ENCODE assay signal across 21 cellular contexts in genomic region chr12:118328486-118329340, GRCh38.
DNase-seq lines count a peak whose midpoint lies in the region; ATAC-seq, FAIRE-seq and TF ChIP-seq lines count a peak whose summit lies in the region.
"Had no signal": no experiment of that assay in that cellular context is flagged by ENCODE, and none has a peak within 500 bp of the region (broad histone marks: within the 10 kb centered on the region; RNA-seq: fewer than 3 reads in every experiment).

No MANE protein-coding gene starts in this region.

- H3K27me3 ChIP-seq in mucosa of stomach (ENCODE audit: control insufficient read depth, insufficient read depth, low read length), result no peaks in the 10 kb centered on the region
- H3K27me3 ChIP-seq: brain microvascular endothelial cell, hepatocyte, sigmoid colon had no signal

- no peaks in the 10 kb centered on the region for H3K9me3 ChIP-seq in mucosa of stomach (ENCODE audit: control insufficient read depth, low read length)
- H3K9me3 ChIP-seq: sigmoid colon, thoracic aorta had no signal

- ATAC-seq in SK-N-SH treated with all-trans-retinoic acid at 6 μM for 48 hours, result no peak
- ATAC-seq: stimulated activated effector memory CD8-positive, alpha-beta T cell treated with anti-CD3 and anti-CD28 coated beads, Interleukin-12 subunit alpha, Interleukin-12 subunit beta, amount 100 ng/mL, for 72 hours had no signal

- FAIRE-seq in GM19239 (lab: Jason Lieb, UNC), result peak; percentile 82
- FAIRE-seq: islet of Langerhans had no signal

- H3K9ac ChIP-seq in mucosa of stomach (ENCODE audit: low read length), result peak overlapping the region; percentile 4

- H3K4me1 ChIP-seq in mucosa of stomach (ENCODE audit: control insufficient read depth, insufficient read depth, low read length), result peaks cover 12% of the 10 kb centered on the region

- no peaks in the 10 kb centered on the region for H3K36me3 ChIP-seq in mucosa of stomach (ENCODE audit: control insufficient read depth, insufficient read depth, low read length)
- H3K36me3 ChIP-seq: brain microvascular endothelial cell, sigmoid colon, thoracic aorta had no signal

- DNase-seq in AG20443 (ENCODE audit: low spot score) (peak; percentile 8), GM19239 (ENCODE audit: insufficient read length, low spot score) (no peak), anterior cingulate cortex (lab: John Stamatoyannopoulos, UW) (no peak), SW480 (ENCODE audit: low spot score) (no peak)
- DNase-seq in stimulated activated CD4-positive, alpha-beta T cell treated with anti-CD3 and anti-CD28 coated beads, Interleukin-2, amount 100 ng/mL, for 24 hours, result no peak
- no peak for DNase-seq in central memory CD4-positive, alpha-beta T cell
- DNase-seq: ACHN; activated CD8-positive, alpha-beta memory T cell treated with anti-CD3 and anti-CD28 coated beads, Interleukin-2, amount 50 U/mL, for 4 hours; activated effector memory CD4-positive, alpha-beta T cell treated with Interleukin-2 at 50 U/mL for 16 hours; brain microvascular endothelial cell; foreskin fibroblast; NCI-H1436; NCI-H524 treated with DMSO at 0.1 percent for 48 hours; sigmoid colon; T-helper 1 cell had no signal

- no peak overlapping the region for H3K4me3 ChIP-seq in mucosa of stomach (ENCODE audit: low read length)
- H3K4me3 ChIP-seq: hepatocyte, sigmoid colon, thoracic aorta had no signal

TF ChIP-seq in SK-N-SH treated with all-trans-retinoic acid at 6 μM for 48 hours, 23 proteins besides CTCF, POLR2A, EP300 and RAD21:
- no peak for TF ChIP-seq OSR1 (CRISPR knock-in tag; IDR thresholded peaks at IDR 0.05)
- TF ChIP-seq ZNF8 (CRISPR knock-in tag; IDR thresholded peaks at IDR 0.05), result no peak
- TF ChIP-seq ISL1 (CRISPR knock-in tag; IDR thresholded peaks at IDR 0.05), result peak; percentile 78
- no peak for TF ChIP-seq CREB5 (CRISPR knock-in tag; IDR thresholded peaks at IDR 0.05; ENCODE audit: low read depth)
